8 cellular contexts compared by ENCODE assay signal in the genomic region with DNA sequence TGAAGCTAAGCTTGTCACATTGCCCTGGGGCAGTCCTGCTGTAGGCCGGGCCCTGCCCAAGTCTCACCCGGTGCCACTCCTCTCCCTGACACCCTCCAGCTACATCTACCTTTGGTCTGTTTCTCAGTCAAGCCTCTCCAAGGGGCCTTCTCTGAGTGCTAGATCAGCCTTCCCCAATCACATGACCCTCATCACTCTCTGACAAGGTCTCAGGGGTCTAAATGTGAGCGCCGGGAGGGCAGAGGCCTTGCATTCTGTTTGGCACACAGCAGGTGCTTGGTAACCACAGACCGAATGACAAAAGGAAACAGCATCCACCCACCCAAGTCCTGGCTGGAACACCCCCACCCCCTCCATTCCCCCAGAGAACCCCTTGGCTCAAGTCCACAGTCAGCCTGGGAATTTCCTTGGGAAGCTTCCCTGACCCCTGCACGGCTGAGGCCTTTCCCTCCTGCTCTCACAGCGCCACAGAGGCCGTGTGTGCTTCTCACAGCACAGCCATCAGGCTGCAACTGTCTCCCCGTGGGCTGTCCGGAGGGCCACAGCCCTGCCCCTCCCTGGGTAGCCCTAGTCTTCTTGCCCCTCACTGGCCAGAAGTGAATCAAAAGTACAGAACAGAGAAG. TPM values are rescaled to one million over a fixed set of nuclear protein-coding genes. Genes with fewer than 3 reads are reported as not detected.
DNase-seq lines count a peak whose midpoint lies in the region; ATAC-seq, FAIRE-seq and TF ChIP-seq lines count a peak whose summit lies in the region.
"Had no signal": no experiment of that assay in that cellular context is flagged by ENCODE, and none has a peak within 500 bp of the region (broad histone marks: within the 10 kb centered on the region; RNA-seq: fewer than 3 reads in every experiment).

No MANE protein-coding gene starts in this region.

- no peak overlapping the region for H3K4me2 ChIP-seq in astrocyte (ENCODE audit: low read length)

- H2AFZ ChIP-seq in astrocyte (ENCODE audit: low read depth, low read length) = no peak overlapping the region

- peaks cover 14% of the 10 kb centered on the region for H3K4me1 Mint-ChIP-seq in astrocyte (ENCODE audit: low read depth, unreplicated experiment)

- H3K27me3 ChIP-seq in astrocyte (ENCODE audit: insufficient read depth, low read length) = no peaks in the 10 kb centered on the region
- no peaks in the 10 kb centered on the region for H3K27me3 ChIP-seq in layer of hippocampus (ENCODE audit: control insufficient read depth, insufficient read depth, low read length)
- H3K27me3 ChIP-seq in subcutaneous abdominal adipose tissue (ENCODE audit: control insufficient read depth in 5 of 5, insufficient read depth in 4 of 5, low read length in 5 of 5) = peaks cover 0 to 4% (median 0%) of the 10 kb centered on the region in 5 donors

- ATAC-seq in GM18868 (IDR thresholded peaks at IDR 0.05; ENCODE audit: unreplicated experiment) = no peak

- no peak for TF ChIP-seq CTCF in astrocyte (IDR thresholded peaks at IDR 0.05; ENCODE audit: insufficient read depth, low read depth, low read length)

- FAIRE-seq in astrocyte (lab: Jason Lieb, UNC) (no peak), RCC 7860 (lab: Jason Lieb, UNC) (no peak)

- H3K27ac ChIP-seq in KOPT-K1 (ENCODE audit: low read depth, low read length, poor library complexity, severe bottlenecking) = peak overlapping the region; percentile 90
- H3K27ac ChIP-seq in astrocyte (ENCODE audit: low read depth, low read length) = no peak overlapping the region
- peak overlapping the region; percentile 97 for H3K27ac ChIP-seq in layer of hippocampus (ENCODE audit: low read depth, low read length)
- H3K27ac ChIP-seq in subcutaneous abdominal adipose tissue (ENCODE audit: low read depth, low read length) = peak overlapping the region; percentile 87

- peak overlapping the region; percentile 15 for H3K27ac Mint-ChIP-seq in astrocyte (ENCODE audit: unreplicated experiment)

- H3K9me3 ChIP-seq in KOPT-K1 (ENCODE audit: insufficient read depth, low read length, poor library complexity, severe bottlenecking) (no peaks in the 10 kb centered on the region), astrocyte (ENCODE audit: insufficient read depth, low read depth, low read length) (no peaks in the 10 kb centered on the region), subcutaneous abdominal adipose tissue (ENCODE audit: control insufficient read depth in 5 of 5, low read length in 5 of 5) (no peaks in the 10 kb centered on the region)

- H3K79me2 ChIP-seq in astrocyte (ENCODE audit: insufficient read depth, low read length) = no peaks in the 10 kb centered on the region

- no peak overlapping the region for H3K4me3 Mint-ChIP-seq in astrocyte (ENCODE audit: unreplicated experiment)

- DNase-seq in astrocyte (ENCODE audit: low read depth) (peak; percentile 8), RCC 7860 (ENCODE audit: low spot score) (no peak)
- DNase-seq in stimulated activated naive CD4-positive, alpha-beta T cell treated with Interleukin-2 at 50 U/mL for 16 hours (lab: John Stamatoyannopoulos, UW) = no peak
- DNase-seq: cerebellar nuclear complex had no signal

- no peaks in the 10 kb centered on the region for H3K27me3 Mint-ChIP-seq in astrocyte (ENCODE audit: low read depth, unreplicated experiment)

- peaks cover 7% of the 10 kb centered on the region for H4K20me1 ChIP-seq in astrocyte (ENCODE audit: insufficient read depth, low read length)

- H3K9me3 Mint-ChIP-seq in astrocyte (ENCODE audit: unreplicated experiment) = no peaks in the 10 kb centered on the region

- H3K9ac ChIP-seq in astrocyte (ENCODE audit: low read length) (no peak overlapping the region), subcutaneous abdominal adipose tissue (ENCODE audit: low read length in 5 of 5) (peak overlapping the region in 4 of 5 donors; percentile 48 to 89 (median 54))

- H3K36me3 Mint-ChIP-seq in astrocyte (ENCODE audit: low read depth, unreplicated experiment) = peaks cover 17% of the 10 kb centered on the region

- peaks cover 75% of the 10 kb centered on the region for H3K36me3 ChIP-seq in KOPT-K1 (ENCODE audit: insufficient read depth, low read length)
- H3K36me3 ChIP-seq in astrocyte (ENCODE audit: insufficient read depth, low read length) = no peaks in the 10 kb centered on the region
- peaks cover 0 to 53% (median 48%) of the 10 kb centered on the region in 5 donors for H3K36me3 ChIP-seq in subcutaneous abdominal adipose tissue (ENCODE audit: control insufficient read depth in 5 of 5, insufficient read depth in 5 of 5, low read length in 5 of 5)

- H3K4me3 ChIP-seq in astrocyte (ENCODE audit: insufficient read depth, low read depth, low read length) (no peak overlapping the region), subcutaneous abdominal adipose tissue (ENCODE audit: low read depth in 1 of 5, low read length in 5 of 5) (no peak overlapping the region)

- H3K4me1 ChIP-seq in astrocyte (ENCODE audit: insufficient read depth, low read length) (peaks cover 5% of the 10 kb centered on the region), subcutaneous abdominal adipose tissue (ENCODE audit: control insufficient read depth in 5 of 5, insufficient read depth in 5 of 5, low read length in 5 of 5) (peaks cover 18 to 44% (median 33%) of the 10 kb centered on the region in 5 donors)

RNA-seq across cellular contexts. Expression of gene PKIG, which starts 32.9 kb away (rescaled TPM):
- total RNA-seq in astrocyte = 27.8 and 30.1 TPM in 2 replicates

RNA-seq across cellular contexts. Expression of gene ADA, which starts 36.2 kb away (rescaled TPM):
- total RNA-seq in astrocyte = 67.5 and 68.5 TPM in 2 replicates
